8 cellular contexts compared by ENCODE assay signal in the genomic region with DNA sequence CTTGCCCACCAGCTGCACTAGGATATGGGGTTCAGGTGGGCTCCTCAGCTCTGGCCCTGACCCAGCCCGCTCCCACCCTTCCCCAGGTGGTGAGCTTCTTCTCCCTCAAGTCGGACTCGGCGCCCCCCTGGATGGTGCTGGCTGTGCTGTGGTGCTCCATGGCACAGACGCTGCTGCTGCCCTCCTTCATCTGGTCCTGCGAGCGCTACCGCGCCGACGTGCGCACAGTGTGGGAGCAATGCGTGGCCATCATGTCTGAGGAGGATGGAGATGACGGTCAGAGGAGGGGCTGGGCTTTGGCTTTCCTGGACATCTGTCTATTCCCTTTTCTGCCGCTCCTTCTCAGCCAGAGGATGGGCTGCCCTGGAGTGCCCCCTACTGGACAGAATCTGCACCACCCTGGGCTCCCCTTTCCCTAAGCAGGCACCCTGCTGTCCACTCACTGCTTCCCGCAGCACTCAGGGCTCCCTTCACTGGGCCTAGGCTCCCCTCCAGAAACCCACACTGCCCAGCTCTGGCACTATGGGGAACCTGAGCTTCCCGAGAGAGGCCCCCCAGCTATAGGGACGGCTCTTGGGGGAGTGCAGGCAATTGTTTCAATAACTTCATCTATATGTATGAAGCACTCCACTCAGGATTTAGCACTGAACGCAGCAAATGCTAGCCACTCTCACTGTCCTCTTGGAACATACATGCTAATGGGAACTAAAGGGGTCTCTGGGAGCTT. TPM values are rescaled to one million over a fixed set of nuclear protein-coding genes. Genes with fewer than 3 reads are reported as not detected.
A peak's percentile ranks its signal among the peaks of the same experiment; 100 is the strongest.
DNase-seq lines count a peak whose midpoint lies in the region; ATAC-seq and TF ChIP-seq lines count a peak whose summit lies in the region.

No MANE protein-coding gene starts in this region.

- peak; percentile 91 for TF ChIP-seq CTCF in epithelial cell of esophagus (IDR thresholded peaks at IDR 0.05; ENCODE audit: insufficient read depth, low read depth, low read length, missing control alignments)

- DNase-seq in DMS 273 (lab: John Stamatoyannopoulos, UW; ENCODE audit: unreplicated experiment) (peak; percentile 87), HT-29 (ENCODE audit: low spot score) (peak; percentile 79), NOMO-1 (lab: John Stamatoyannopoulos, UW; ENCODE audit: unreplicated experiment in 2 of 2) (peak; percentile 62 to 67), epithelial cell of esophagus (ENCODE audit: low read depth) (peak; percentile 81), midbrain (lab: John Stamatoyannopoulos, UW) (peak; percentile 89)
- DNase-seq in activated CD8-positive, alpha-beta memory T cell treated with anti-CD3 and anti-CD28 coated beads, Interleukin-2, amount 50 U/mL, for 4 hours = peak; percentile 81
- peak; percentile 73 to 83 for DNase-seq in stimulated activated CD8-positive, alpha-beta memory T cell treated with anti-CD3 and anti-CD28 coated beads, Interleukin-2, amount 100 ng/mL, for 48 hours (ENCODE audit: low read depth in 2 of 2)

- H3K4me3 ChIP-seq in epithelial cell of esophagus (ENCODE audit: low read length) = no peak overlapping the region

- no peak for ATAC-seq in HG03097 (IDR thresholded peaks at IDR 0.05; ENCODE audit: low FRiP score, unreplicated experiment)

RNA-seq across cellular contexts. Expression of a gene that starts 2.6 kb away (rescaled TPM):
- 2.2 and 2.7 TPM in 2 replicates for total RNA-seq in HT-29 (2014; rRNA removed; shearing (Covaris generic))

RNA-seq across cellular contexts. Expression of a gene that starts 3.9 kb away (rescaled TPM):
- total RNA-seq in HT-29 (2014; rRNA removed; shearing (Covaris generic)) = not detected in 2 replicates

RNA-seq across cellular contexts. Expression of a gene that starts 15.2 kb away (rescaled TPM):
- total RNA-seq in HT-29 (2014; rRNA removed; shearing (Covaris generic)) = 0.97 TPM in 1 of 2 replicates, not detected in the other

RNA-seq across cellular contexts. Expression of a gene that starts 25.5 kb away (rescaled TPM):
- total RNA-seq in HT-29 (2014; rRNA removed; shearing (Covaris generic)) = 95.5 and 126 TPM in 2 replicates

RNA-seq across cellular contexts. Expression of a gene that starts 26.4 kb away (rescaled TPM):
- 122 and 136 TPM in 2 replicates for total RNA-seq in HT-29 (2014; rRNA removed; shearing (Covaris generic))
